12 cellular contexts compared by ENCODE assay signal in the genomic region with DNA sequence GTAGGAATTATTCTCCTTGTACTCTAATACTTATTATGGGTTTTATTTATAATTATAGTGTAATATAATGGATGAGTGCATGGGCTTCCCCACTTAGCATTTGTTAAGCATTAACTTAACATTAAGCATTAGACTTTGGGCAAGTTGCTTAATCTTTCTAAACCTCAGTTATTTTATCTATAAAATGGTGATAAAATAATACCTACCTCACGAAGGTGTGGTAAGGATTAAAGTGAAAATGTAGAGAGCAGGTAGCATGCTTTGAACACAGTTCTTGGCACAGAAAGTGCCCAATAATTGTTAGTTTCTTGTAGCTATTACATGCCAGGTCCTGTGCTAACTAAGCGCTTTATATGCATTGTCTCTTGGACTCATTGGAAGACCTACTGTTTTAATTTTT. TPM values are rescaled to one million over a fixed set of nuclear protein-coding genes. Genes with fewer than 3 reads are reported as not detected.
DNase-seq lines count a peak whose midpoint lies in the region; ATAC-seq and TF ChIP-seq lines count a peak whose summit lies in the region.
"Had no signal": no experiment of that assay in that cellular context is flagged by ENCODE, and none has a peak within 500 bp of the region (broad histone marks: within the 10 kb centered on the region; RNA-seq: fewer than 3 reads in every experiment).

No MANE protein-coding gene starts in this region.

- peaks cover 53% of the 10 kb centered on the region for H3K4me1 Mint-ChIP-seq in activated CD8-positive, alpha-beta T cell treated with anti-CD3 and anti-CD28 coated beads for 36 hours (ENCODE audit: low read depth)
- H3K4me1 Mint-ChIP-seq in activated CD8-positive, alpha-beta T cell treated with anti-CD3 and anti-CD28 coated beads, Interleukin-2, amount 10 ng/mL, durations not matched to agents 7 days and 5 days (ENCODE audit: low read depth): peaks cover 52% of the 10 kb centered on the region
- peaks cover 39% of the 10 kb centered on the region for H3K4me1 Mint-ChIP-seq in activated CD4-positive, alpha-beta memory T cell treated with anti-CD3 and anti-CD28 coated beads, Interleukin-2, amount 10 ng/mL, durations not matched to agents 7 days and 5 days

- H3K27ac ChIP-seq in iPS DF 6.9 (ENCODE audit: low read length): no peak overlapping the region
- peak overlapping the region; percentile 67 for H3K27ac ChIP-seq in smooth muscle cell (ENCODE audit: low read depth)
- H3K27ac ChIP-seq: thoracic aorta had no signal

- ATAC-seq in activated CD8-positive, alpha-beta T cell treated with anti-CD3 and anti-CD28 coated beads for 36 hours: no peak
- ATAC-seq in activated CD8-positive, alpha-beta T cell treated with anti-CD3 and anti-CD28 coated beads, Interleukin-2, amount 10 ng/mL, durations not matched to agents 7 days and 5 days: no peak

- H3K27me3 Mint-ChIP-seq in activated CD8-positive, alpha-beta T cell treated with anti-CD3 and anti-CD28 coated beads for 36 hours: no peaks in the 10 kb centered on the region
- H3K27me3 Mint-ChIP-seq in activated CD8-positive, alpha-beta T cell treated with anti-CD3 and anti-CD28 coated beads, Interleukin-2, amount 10 ng/mL, durations not matched to agents 7 days and 5 days (ENCODE audit: low read depth): no peaks in the 10 kb centered on the region
- H3K27me3 Mint-ChIP-seq in activated CD4-positive, alpha-beta memory T cell treated with anti-CD3 and anti-CD28 coated beads, Interleukin-2, amount 10 ng/mL, durations not matched to agents 7 days and 5 days: no peaks in the 10 kb centered on the region

- H3K4me1 ChIP-seq in iPS DF 6.9 (ENCODE audit: control insufficient read depth, insufficient read depth, low read length): no peaks in the 10 kb centered on the region
- peaks cover 47% of the 10 kb centered on the region for H3K4me1 ChIP-seq in smooth muscle cell (ENCODE audit: low read depth)

- H3K27ac Mint-ChIP-seq in activated CD8-positive, alpha-beta T cell treated with anti-CD3 and anti-CD28 coated beads for 36 hours: peak overlapping the region; percentile 79
- no peak overlapping the region for H3K27ac Mint-ChIP-seq in activated CD8-positive, alpha-beta T cell treated with anti-CD3 and anti-CD28 coated beads, Interleukin-2, amount 10 ng/mL, durations not matched to agents 7 days and 5 days
- H3K27ac Mint-ChIP-seq in activated CD4-positive, alpha-beta memory T cell treated with anti-CD3 and anti-CD28 coated beads, Interleukin-2, amount 10 ng/mL, durations not matched to agents 7 days and 5 days: no peak overlapping the region

- H3K27me3 ChIP-seq in iPS DF 6.9 (ENCODE audit: control insufficient read depth, insufficient read depth, low read length) (no peaks in the 10 kb centered on the region), smooth muscle cell (ENCODE audit: low read depth) (no peaks in the 10 kb centered on the region)

- H3K4me2 ChIP-seq in smooth muscle cell: peak overlapping the region; percentile 86

- H2AFZ ChIP-seq in smooth muscle cell (ENCODE audit: low read depth): no peak overlapping the region

- intact Hi-C loops in activated CD8-positive, alpha-beta T cell treated with anti-CD3 and anti-CD28 coated beads for 36 hours (cut with micrococcal nuclease): no loop called here

- H3K36me3 ChIP-seq in iPS DF 6.9 (ENCODE audit: control insufficient read depth, insufficient read depth, low read length): no peaks in the 10 kb centered on the region
- peaks cover 4% of the 10 kb centered on the region for H3K36me3 ChIP-seq in smooth muscle cell (ENCODE audit: low read depth)
- H3K36me3 ChIP-seq: thoracic aorta had no signal

- H3K4me3 Mint-ChIP-seq in activated CD8-positive, alpha-beta T cell treated with anti-CD3 and anti-CD28 coated beads for 36 hours: peak overlapping the region; percentile 31
- no peak overlapping the region for H3K4me3 Mint-ChIP-seq in activated CD8-positive, alpha-beta T cell treated with anti-CD3 and anti-CD28 coated beads, Interleukin-2, amount 10 ng/mL, durations not matched to agents 7 days and 5 days
- peak overlapping the region; percentile 29 for H3K4me3 Mint-ChIP-seq in activated CD4-positive, alpha-beta memory T cell treated with anti-CD3 and anti-CD28 coated beads, Interleukin-2, amount 10 ng/mL, durations not matched to agents 7 days and 5 days

- POLR2A ChIA-PET in activated CD8-positive, alpha-beta T cell treated with anti-CD3 and anti-CD28 coated beads for 36 hours (lab: Charles Lee): interaction anchor here (0.6 to 1.2 kb wide), 2 partner anchors 11 to 372 kb away, joined by 3 read pairs; no protein-coding TSS in a partner anchor
- POLR2A ChIA-PET in activated CD8-positive, alpha-beta T cell treated with anti-CD3 and anti-CD28 coated beads, Interleukin-2, amount 10 ng/mL, durations not matched to agents 7 days and 5 days (lab: Charles Lee): no interaction called here
- POLR2A ChIA-PET in activated CD4-positive, alpha-beta memory T cell treated with anti-CD3 and anti-CD28 coated beads, Interleukin-2, amount 10 ng/mL, durations not matched to agents 7 days and 5 days (lab: Charles Lee): interaction anchor here (0.7 kb wide), 1 partner anchor 115 kb away, joined by 3 read pairs; no protein-coding TSS in a partner anchor

- peaks cover 75% of the 10 kb centered on the region for H3K79me2 ChIP-seq in smooth muscle cell (ENCODE audit: low read depth)

- H3F3A ChIP-seq in smooth muscle cell (ENCODE audit: low read depth): peaks cover 4% of the 10 kb centered on the region

- no peaks in the 10 kb centered on the region for H3K9me3 Mint-ChIP-seq in activated CD8-positive, alpha-beta T cell treated with anti-CD3 and anti-CD28 coated beads for 36 hours
- H3K9me3 Mint-ChIP-seq in activated CD8-positive, alpha-beta T cell treated with anti-CD3 and anti-CD28 coated beads, Interleukin-2, amount 10 ng/mL, durations not matched to agents 7 days and 5 days (ENCODE audit: insufficient read depth): no peaks in the 10 kb centered on the region
- H3K9me3 Mint-ChIP-seq in activated CD4-positive, alpha-beta memory T cell treated with anti-CD3 and anti-CD28 coated beads, Interleukin-2, amount 10 ng/mL, durations not matched to agents 7 days and 5 days: no peaks in the 10 kb centered on the region

- H3K4me3 ChIP-seq in iPS DF 6.9 (ENCODE audit: low read length) (peak overlapping the region; percentile 20; the same call in 1 of the 2 replicates), smooth muscle cell (peak overlapping the region; percentile 75)
- H3K4me3 ChIP-seq: thoracic aorta had no signal

- H4K20me1 ChIP-seq in smooth muscle cell (ENCODE audit: low read depth): peaks cover 68% of the 10 kb centered on the region

- TF ChIP-seq CTCF in activated CD8-positive, alpha-beta T cell treated with anti-CD3 and anti-CD28 coated beads for 36 hours (IDR thresholded peaks at IDR 0.05): no peak
- TF ChIP-seq CTCF in smooth muscle cell (IDR thresholded peaks at IDR 0.05; ENCODE audit: borderline replicate concordance, insufficient read depth, poor library complexity, severe bottlenecking): no peak

- no peak overlapping the region for H3K9ac ChIP-seq in smooth muscle cell (ENCODE audit: low read depth)

- DNase-seq in activated CD8-positive, alpha-beta T cell treated with anti-CD3 and anti-CD28 coated beads for 36 hours: no peak
- no peak for DNase-seq in activated CD8-positive, alpha-beta T cell treated with anti-CD3 and anti-CD28 coated beads, Interleukin-2, amount 10 ng/mL, durations not matched to agents 7 days and 5 days
- no peak for DNase-seq in activated CD4-positive, alpha-beta memory T cell treated with anti-CD3 and anti-CD28 coated beads, Interleukin-2, amount 10 ng/mL, durations not matched to agents 7 days and 5 days
- DNase-seq in iPS DF 6.9 (ENCODE audit: low read depth, low spot score) (no peak), smooth muscle cell (lab: John Stamatoyannopoulos, UW; ENCODE audit: unreplicated experiment) (no peak), cerebellum (ENCODE audit: low spot score) (no peak)
- DNase-seq in stimulated activated CD4-positive, alpha-beta T cell treated with anti-CD3 and anti-CD28 coated beads, Interleukin-12 subunit alpha, Interleukin-12 subunit beta, amount 100 ng/mL, for 4 hours: no peak
- no peak for DNase-seq in stimulated activated CD4-positive, alpha-beta T cell treated with anti-CD3 and anti-CD28 coated beads, Interleukin-2, amount 100 ng/mL, for 48 hours
- DNase-seq: activated CD4-positive, alpha-beta T cell treated with anti-CD3 and anti-CD28 coated beads for 4 hours; aorta; NCI-H2107 had no signal

- H3K9me3 ChIP-seq in iPS DF 6.9 (ENCODE audit: control insufficient read depth, insufficient read depth, low read length) (no peaks in the 10 kb centered on the region), smooth muscle cell (replicated peaks; ENCODE audit: low read depth) (no peaks in the 10 kb centered on the region)
- H3K9me3 ChIP-seq: thoracic aorta had no signal

- peaks cover 37% of the 10 kb centered on the region for H3K36me3 Mint-ChIP-seq in activated CD8-positive, alpha-beta T cell treated with anti-CD3 and anti-CD28 coated beads for 36 hours (ENCODE audit: low read depth)
- H3K36me3 Mint-ChIP-seq in activated CD8-positive, alpha-beta T cell treated with anti-CD3 and anti-CD28 coated beads, Interleukin-2, amount 10 ng/mL, durations not matched to agents 7 days and 5 days (ENCODE audit: low read depth): peaks cover 39% of the 10 kb centered on the region
- H3K36me3 Mint-ChIP-seq in activated CD4-positive, alpha-beta memory T cell treated with anti-CD3 and anti-CD28 coated beads, Interleukin-2, amount 10 ng/mL, durations not matched to agents 7 days and 5 days (ENCODE audit: low read depth): peaks cover 42% of the 10 kb centered on the region

- WGBS in iPS DF 6.9 (ENCODE audit: insufficient coverage, insufficient read length): no CpG with 5 or more reads among the region's 2 CpGs
- 62% methylated on average over 2 of the region's 2 CpGs for WGBS in smooth muscle cell (ENCODE audit: low lambda C conversion rate)

- CTCF ChIA-PET in activated CD8-positive, alpha-beta T cell treated with anti-CD3 and anti-CD28 coated beads for 36 hours (lab: Charles Lee): interaction anchor here (2.3 kb wide), 1 partner anchor 199 kb away, joined by 9 read pairs; no protein-coding TSS in a partner anchor
- CTCF ChIA-PET in activated CD8-positive, alpha-beta T cell treated with anti-CD3 and anti-CD28 coated beads, Interleukin-2, amount 10 ng/mL, durations not matched to agents 7 days and 5 days (lab: Charles Lee): interaction anchor here (1.1 to 2.4 kb wide), 4 partner anchors 12 to 217 kb away, joined by 3 to 13 read pairs (median 5); partner anchors contain the start of gene TMEM192
- CTCF ChIA-PET in activated CD4-positive, alpha-beta memory T cell treated with anti-CD3 and anti-CD28 coated beads, Interleukin-2, amount 10 ng/mL, durations not matched to agents 7 days and 5 days (lab: Charles Lee): interaction anchor here (1.7 kb wide), 1 partner anchor 22 kb away, joined by 5 read pairs; no protein-coding TSS in a partner anchor

RNA-seq across cellular contexts. Expression of gene MSMO1, which starts 2.6 kb away (rescaled TPM):
- 10 to 100 TPM; 42.3 to 43.2 TPM for total RNA-seq in activated CD8-positive, alpha-beta T cell treated with anti-CD3 and anti-CD28 coated beads for 36 hours
- total RNA-seq in activated CD8-positive, alpha-beta T cell treated with anti-CD3 and anti-CD28 coated beads, Interleukin-2, amount 10 ng/mL, durations not matched to agents 7 days and 5 days: 10 to 100 TPM; 47.4 to 51.6 TPM
- total RNA-seq in activated CD4-positive, alpha-beta memory T cell treated with anti-CD3 and anti-CD28 coated beads, Interleukin-2, amount 10 ng/mL, durations not matched to agents 7 days and 5 days: 100 to 1,000 TPM in 1 of 2 experiments, 10 to 100 TPM in 1; 95.1 to 101 TPM
- total RNA-seq in smooth muscle cell (218 and 299 TPM in 2 replicates), cerebellum (140 TPM)
- 133 and 214 TPM in 2 replicates for polyA plus RNA-seq in smooth muscle cell

RNA-seq across cellular contexts. Expression of gene CPE, which starts 48.7 kb away (rescaled TPM):
- not detected for total RNA-seq in activated CD8-positive, alpha-beta T cell treated with anti-CD3 and anti-CD28 coated beads for 36 hours
- not detected for total RNA-seq in activated CD8-positive, alpha-beta T cell treated with anti-CD3 and anti-CD28 coated beads, Interleukin-2, amount 10 ng/mL, durations not matched to agents 7 days and 5 days
- not detected for total RNA-seq in activated CD4-positive, alpha-beta memory T cell treated with anti-CD3 and anti-CD28 coated beads, Interleukin-2, amount 10 ng/mL, durations not matched to agents 7 days and 5 days
- total RNA-seq in smooth muscle cell (47.6 and 50.9 TPM in 2 replicates), cerebellum (380 TPM)
- polyA plus RNA-seq in smooth muscle cell: 24.8 and 45.9 TPM in 2 replicates

Comparison
In these comparisons a context has a peak if more than half of its experiments do, and no peak if none do; other contexts are left out.
1. RNA of gene CPE, which starts 48.7 kb away (total RNA-seq): 380 TPM in cerebellum (single experiment) and 47.6 to 50.9 TPM in smooth muscle cell; not detected in activated CD8-positive, alpha-beta T cell treated with anti-CD3 and anti-CD28 coated beads, Interleukin-2, amount 10 ng/mL, durations not matched to agents 7 days and 5 days, not detected in activated CD4-positive, alpha-beta memory T cell treated with anti-CD3 and anti-CD28 coated beads, Interleukin-2, amount 10 ng/mL, durations not matched to agents 7 days and 5 days and not detected in activated CD8-positive, alpha-beta T cell treated with anti-CD3 and anti-CD28 coated beads for 36 hours; every median in the first group is over 10 times any median in the second.